ENCODE assay signal across 13 cellular contexts in genomic region chr3:169250000-169250399, GRCh38.
"Had no signal": no experiment of that assay in that cellular context is flagged by ENCODE, and none has a peak within 500 bp of the region (broad histone marks: within the 10 kb centered on the region; RNA-seq: fewer than 3 reads in every experiment).

No MANE protein-coding gene starts in this region.

- DNase-seq: activated T-cell treated with anti-CD3 and anti-CD28 coated beads, Interleukin-2, amount 50 U/mL, for 1 hour; aorta; effector CD4-positive, alpha-beta T cell; heart left ventricle; islet precursor cell; lower lobe of right lung; naive B cell; small intestine; stimulated activated CD4-positive, alpha-beta T cell treated with anti-CD3 and anti-CD28 coated beads, Interleukin-2, amount 100 ng/mL, for 24 hours; stimulated activated naive CD8-positive, alpha-beta T cell treated with anti-CD3 and anti-CD28 coated beads, Interleukin-15, amount 100 ng/mL, for 72 hours; T-helper 9 cell; tibial artery had no signal

- H3K27me3 ChIP-seq: heart left ventricle, tibial artery had no signal

- H2AFZ ChIP-seq: parathyroid adenoma had no signal

- H3K9ac ChIP-seq: parathyroid adenoma had no signal

- H3K4me3 ChIP-seq: heart left ventricle, lower lobe of right lung, tibial artery had no signal

- H3K9me3 ChIP-seq: heart left ventricle, lower lobe of right lung, tibial artery had no signal

- H3K4me1 ChIP-seq: parathyroid adenoma, tibial artery had no signal

- H3K27ac ChIP-seq: heart left ventricle, lower lobe of right lung, parathyroid adenoma, tibial artery had no signal

- H3K79me2 ChIP-seq: parathyroid adenoma had no signal

- H3K36me3 ChIP-seq: heart left ventricle, lower lobe of right lung, tibial artery had no signal
